ENCODE assay signal across 14 cellular contexts in genomic region chr4:38872620-38873019, GRCh38. TPM values are rescaled to one million over a fixed set of nuclear protein-coding genes. Genes with fewer than 3 reads are reported as not detected.
DNase-seq lines count a peak whose midpoint lies in the region; ATAC-seq and TF ChIP-seq lines count a peak whose summit lies in the region.
"Had no signal": no experiment of that assay in that cellular context is flagged by ENCODE, and none has a peak within 500 bp of the region (broad histone marks: within the 10 kb centered on the region; RNA-seq: fewer than 3 reads in every experiment).

No MANE protein-coding gene starts in this region.

- no peak overlapping the region for H3K4me3 Mint-ChIP-seq in type B pancreatic cell
- H3K4me3 Mint-ChIP-seq: activated CD8-positive, alpha-beta T cell treated with anti-CD3 and anti-CD28 coated beads for 36 hours; naive thymus-derived CD4-positive, alpha-beta T cell; T-cell had no signal

- H3K4me1 ChIP-seq in SJSA1 (replicated peaks), result peaks cover 30% of the 10 kb centered on the region
- H3K4me1 ChIP-seq in subcutaneous abdominal adipose tissue (ENCODE audit: control insufficient read depth in 5 of 5, insufficient read depth in 5 of 5, low read length in 5 of 5), result peaks cover 0 to 39% (median 35%) of the 10 kb centered on the region in 5 donors

- ATAC-seq in GM19467 (IDR thresholded peaks at IDR 0.05; ENCODE audit: unreplicated experiment), result no peak
- ATAC-seq in HG03378 (IDR thresholded peaks at IDR 0.05; ENCODE audit: unreplicated experiment), result no peak
- ATAC-seq: activated CD8-positive, alpha-beta T cell treated with anti-CD3 and anti-CD28 coated beads for 36 hours; activated naive CD4-positive, alpha-beta T cell treated with anti-CD3 and anti-CD28 coated beads, Interleukin-2, amount 50 U/mL, for 72 hours; naive thymus-derived CD4-positive, alpha-beta T cell; T-cell had no signal

- H3K27me3 Mint-ChIP-seq in type B pancreatic cell, result no peaks in the 10 kb centered on the region

- H3K27ac ChIP-seq in SJSA1 (peak overlapping the region; percentile 61), subcutaneous abdominal adipose tissue (ENCODE audit: low read depth, low read length) (peak overlapping the region; percentile 12), coronary artery (peak overlapping the region in 1 of 2 donors; percentile 12)

- H3K36me3 Mint-ChIP-seq in type B pancreatic cell, result peaks cover 12% of the 10 kb centered on the region
- H3K36me3 Mint-ChIP-seq: activated naive CD4-positive, alpha-beta T cell treated with anti-CD3 and anti-CD28 coated beads, Interleukin-2, amount 50 U/mL, for 72 hours; T-cell had no signal

- TF ChIP-seq CTCF in type B pancreatic cell (conservative IDR thresholded peaks at IDR 0.05) (no peak), coronary artery (IDR thresholded peaks at IDR 0.05) (no peak)

- peaks cover 32% of the 10 kb centered on the region for H3K4me1 Mint-ChIP-seq in type B pancreatic cell (ENCODE audit: unreplicated experiment)

- H3K9me3 Mint-ChIP-seq in type B pancreatic cell, result no peaks in the 10 kb centered on the region
- H3K9me3 Mint-ChIP-seq: activated CD8-positive, alpha-beta T cell treated with anti-CD3 and anti-CD28 coated beads for 36 hours; activated naive CD4-positive, alpha-beta T cell treated with anti-CD3 and anti-CD28 coated beads, Interleukin-2, amount 50 U/mL, for 72 hours; naive thymus-derived CD4-positive, alpha-beta T cell; T-cell had no signal

- H3K9me3 ChIP-seq in SJSA1 (replicated peaks) (no peaks in the 10 kb centered on the region), subcutaneous abdominal adipose tissue (ENCODE audit: control insufficient read depth in 5 of 5, low read length in 5 of 5) (no peaks in the 10 kb centered on the region)

- no peak overlapping the region for H3K9ac ChIP-seq in subcutaneous abdominal adipose tissue (ENCODE audit: low read length in 5 of 5)

- H3K36me3 ChIP-seq in SJSA1 (peaks cover 36% of the 10 kb centered on the region), subcutaneous abdominal adipose tissue (ENCODE audit: control insufficient read depth in 5 of 5, insufficient read depth in 5 of 5, low read length in 5 of 5) (peaks cover 8 to 17% (median 10%) of the 10 kb centered on the region in 5 donors)

- DNase-seq in GM04503 (ENCODE audit: low read depth), result peak; percentile 89
- peak; percentile 61 to 67 for DNase-seq in SJSA1 (ENCODE audit: low read depth in 1 of 2, low spot score in 2 of 2)
- DNase-seq in iris pigment epithelial cell (ENCODE audit: low read depth), result peak; percentile 73
- no peak for DNase-seq in type B pancreatic cell (ENCODE audit: extremely low spot score, unreplicated experiment)
- DNase-seq in coronary artery (ENCODE audit: low spot score), result no peak
- DNase-seq: activated CD8-positive, alpha-beta T cell treated with anti-CD3 and anti-CD28 coated beads for 36 hours; Karpas-422; naive thymus-derived CD4-positive, alpha-beta T cell; NCI-H82; T-cell had no signal

- no peak overlapping the region for H3K27ac Mint-ChIP-seq in type B pancreatic cell
- H3K27ac Mint-ChIP-seq: activated CD8-positive, alpha-beta T cell treated with anti-CD3 and anti-CD28 coated beads for 36 hours; activated naive CD4-positive, alpha-beta T cell treated with anti-CD3 and anti-CD28 coated beads, Interleukin-2, amount 50 U/mL, for 72 hours; naive thymus-derived CD4-positive, alpha-beta T cell; T-cell had no signal

- H3K4me3 ChIP-seq in SJSA1, result no peak overlapping the region
- H3K4me3 ChIP-seq in subcutaneous abdominal adipose tissue (ENCODE audit: low read depth in 1 of 5, low read length in 5 of 5), result no peak overlapping the region
- H3K4me3 ChIP-seq in coronary artery, result no peak overlapping the region

- no peaks in the 10 kb centered on the region for H3K27me3 ChIP-seq in SJSA1 (replicated peaks)
- no peaks in the 10 kb centered on the region for H3K27me3 ChIP-seq in subcutaneous abdominal adipose tissue (ENCODE audit: control insufficient read depth in 5 of 5, insufficient read depth in 4 of 5, low read length in 5 of 5)

RNA-seq across cellular contexts. Expression of gene FAM114A1, which starts 5.0 kb away (rescaled TPM):
- total RNA-seq in SJSA1 (2014; rRNA removed; shearing (Covaris generic)), result 69.5 and 89.1 TPM in 2 replicates
- total RNA-seq in type B pancreatic cell (ENCODE audit: low replicate concordance), result 33.9 and 54.2 TPM in 2 replicates

RNA-seq across cellular contexts. Expression of gene TLR6, which starts 16.0 kb away (rescaled TPM):
- total RNA-seq in SJSA1 (2014; rRNA removed; shearing (Covaris generic)), result 0.28 and 1.5 TPM in 2 replicates
- total RNA-seq in type B pancreatic cell (ENCODE audit: low replicate concordance), result 0.56 and 0.67 TPM in 2 replicates

Comparison
In these comparisons a context has a peak if more than half of its experiments do, and no peak if none do; other contexts are left out.
1. DNase-seq: peak in GM04503 (single experiment), SJSA1 (2 of 2) and iris pigment epithelial cell (single experiment); none in type B pancreatic cell (single experiment) and coronary artery (single experiment).